9 cellular contexts compared by ENCODE assay signal in genomic region chr5:78758169-78758839, GRCh38.
A peak's percentile ranks its signal among the peaks of the same experiment; 100 is the strongest.
DNase-seq lines count a peak whose midpoint lies in the region; ATAC-seq and TF ChIP-seq lines count a peak whose summit lies in the region.
"Had no signal": no experiment of that assay in that cellular context is flagged by ENCODE, and none has a peak within 500 bp of the region (broad histone marks: within the 10 kb centered on the region; RNA-seq: fewer than 3 reads in every experiment).

No MANE protein-coding gene starts in this region.

- H3K4me3 ChIP-seq in upper lobe of right lung = no peak overlapping the region

- H3K9me3 ChIP-seq in upper lobe of right lung = no peaks in the 10 kb centered on the region

- H3K9me3 Mint-ChIP-seq in activated CD8-positive, alpha-beta memory T cell treated with anti-CD3 and anti-CD28 coated beads, Interleukin-2, amount 10 ng/mL, durations not matched to agents 7 days and 5 days (ENCODE audit: low read depth) = no peaks in the 10 kb centered on the region
- peaks cover 12 to 13% of the 10 kb centered on the region in 2 donors for H3K9me3 Mint-ChIP-seq in stimulated activated naive B cell treated with anti-CD40 and anti-IgM and Interleukin-4, amounts not matched to agents 10 μg/mL and 1 μg/mL and 100 μg/mL, for 72 hours

- intact Hi-C loops in upper lobe of right lung (cut with DNase I) = no loop called here

- no peak overlapping the region for H3K27ac ChIP-seq in upper lobe of right lung

- CTCF ChIA-PET in activated CD8-positive, alpha-beta memory T cell treated with anti-CD3 and anti-CD28 coated beads, Interleukin-2, amount 10 ng/mL, durations not matched to agents 7 days and 5 days (lab: Charles Lee) = interaction anchor here (0.9 to 1.1 kb wide), 2 partner anchors 12 to 14 kb away, joined by 3 read pairs; no protein-coding TSS in a partner anchor

- TF ChIP-seq CTCF in upper lobe of right lung (IDR thresholded peaks at IDR 0.05) = no peak

- no peak overlapping the region for H3K4me3 Mint-ChIP-seq in activated CD8-positive, alpha-beta memory T cell treated with anti-CD3 and anti-CD28 coated beads, Interleukin-2, amount 10 ng/mL, durations not matched to agents 7 days and 5 days
- peak overlapping the region; percentile 72 to 75 for H3K4me3 Mint-ChIP-seq in stimulated activated naive B cell treated with anti-CD40 and anti-IgM and Interleukin-4, amounts not matched to agents 10 μg/mL and 1 μg/mL and 100 μg/mL, for 72 hours

- H3K36me3 Mint-ChIP-seq in activated CD8-positive, alpha-beta memory T cell treated with anti-CD3 and anti-CD28 coated beads, Interleukin-2, amount 10 ng/mL, durations not matched to agents 7 days and 5 days = no peaks in the 10 kb centered on the region
- peaks cover 14 to 20% of the 10 kb centered on the region in 2 donors for H3K36me3 Mint-ChIP-seq in stimulated activated naive B cell treated with anti-CD40 and anti-IgM and Interleukin-4, amounts not matched to agents 10 μg/mL and 1 μg/mL and 100 μg/mL, for 72 hours

- no peak for DNase-seq in activated CD8-positive, alpha-beta memory T cell treated with anti-CD3 and anti-CD28 coated beads, Interleukin-2, amount 10 ng/mL, durations not matched to agents 7 days and 5 days
- no peak for DNase-seq in activated CD8-positive, alpha-beta memory T cell treated with anti-CD3 and anti-CD28 coated beads, Interleukin-2, amount 50 U/mL, for 4 hours
- DNase-seq in LHCN-M2 (ENCODE audit: low read depth) = peak; percentile 79
- peak; percentile 41 for DNase-seq in stimulated activated naive B cell treated with anti-CD40 and anti-IgM and Interleukin-4, amounts not matched to agents 10 μg/mL and 1 μg/mL and 100 μg/mL, for 72 hours
- no peak for DNase-seq in NCI-H1436 (lab: John Stamatoyannopoulos, UW)
- no peak for DNase-seq in upper lobe of right lung
- DNase-seq in GDM1 (lab: John Stamatoyannopoulos, UW) = no peak
- DNase-seq: AML-193 had no signal

- H3K36me3 ChIP-seq in upper lobe of right lung = no peaks in the 10 kb centered on the region

- H3K27me3 ChIP-seq in upper lobe of right lung = no peaks in the 10 kb centered on the region

- peaks cover 3% of the 10 kb centered on the region for H3K27me3 Mint-ChIP-seq in activated CD8-positive, alpha-beta memory T cell treated with anti-CD3 and anti-CD28 coated beads, Interleukin-2, amount 10 ng/mL, durations not matched to agents 7 days and 5 days
- no peaks in the 10 kb centered on the region for H3K27me3 Mint-ChIP-seq in stimulated activated naive B cell treated with anti-CD40 and anti-IgM and Interleukin-4, amounts not matched to agents 10 μg/mL and 1 μg/mL and 100 μg/mL, for 72 hours

- ATAC-seq in activated CD8-positive, alpha-beta memory T cell treated with anti-CD3 and anti-CD28 coated beads, Interleukin-2, amount 10 ng/mL, durations not matched to agents 7 days and 5 days = peak; percentile 53
- ATAC-seq in HG02623 (IDR thresholded peaks at IDR 0.05; ENCODE audit: unreplicated experiment) (peak; percentile 65), upper lobe of right lung (no peak)
- ATAC-seq in stimulated activated naive B cell treated with anti-CD40 and anti-IgM and Interleukin-4, amounts not matched to agents 10 μg/mL and 1 μg/mL and 100 μg/mL, for 72 hours (replicated peaks) = peak; percentile 74 to 77

- peaks cover 26% of the 10 kb centered on the region for H3K4me1 Mint-ChIP-seq in activated CD8-positive, alpha-beta memory T cell treated with anti-CD3 and anti-CD28 coated beads, Interleukin-2, amount 10 ng/mL, durations not matched to agents 7 days and 5 days
- peaks cover 45 to 71% of the 10 kb centered on the region in 2 donors for H3K4me1 Mint-ChIP-seq in stimulated activated naive B cell treated with anti-CD40 and anti-IgM and Interleukin-4, amounts not matched to agents 10 μg/mL and 1 μg/mL and 100 μg/mL, for 72 hours

- no peaks in the 10 kb centered on the region for H3K4me1 ChIP-seq in upper lobe of right lung

- no peak overlapping the region for H3K27ac Mint-ChIP-seq in activated CD8-positive, alpha-beta memory T cell treated with anti-CD3 and anti-CD28 coated beads, Interleukin-2, amount 10 ng/mL, durations not matched to agents 7 days and 5 days
- peak overlapping the region; percentile 97 for H3K27ac Mint-ChIP-seq in stimulated activated naive B cell treated with anti-CD40 and anti-IgM and Interleukin-4, amounts not matched to agents 10 μg/mL and 1 μg/mL and 100 μg/mL, for 72 hours

Comparison
In these comparisons a context has a peak if more than half of its experiments do, and no peak if none do; other contexts are left out.
1. DNase-seq: peak in LHCN-M2 (single experiment) and stimulated activated naive B cell treated with anti-CD40 and anti-IgM and Interleukin-4, amounts not matched to agents 10 μg/mL and 1 μg/mL and 100 μg/mL, for 72 hours (single experiment); none in activated CD8-positive, alpha-beta memory T cell treated with anti-CD3 and anti-CD28 coated beads, Interleukin-2, amount 10 ng/mL, durations not matched to agents 7 days and 5 days (single experiment), activated CD8-positive, alpha-beta memory T cell treated with anti-CD3 and anti-CD28 coated beads, Interleukin-2, amount 50 U/mL, for 4 hours (single experiment), NCI-H1436 (single experiment), upper lobe of right lung (single experiment) and GDM1 (single experiment).